Comparison of ENCODE assay signal across 28 cellular contexts in the genomic region with DNA sequence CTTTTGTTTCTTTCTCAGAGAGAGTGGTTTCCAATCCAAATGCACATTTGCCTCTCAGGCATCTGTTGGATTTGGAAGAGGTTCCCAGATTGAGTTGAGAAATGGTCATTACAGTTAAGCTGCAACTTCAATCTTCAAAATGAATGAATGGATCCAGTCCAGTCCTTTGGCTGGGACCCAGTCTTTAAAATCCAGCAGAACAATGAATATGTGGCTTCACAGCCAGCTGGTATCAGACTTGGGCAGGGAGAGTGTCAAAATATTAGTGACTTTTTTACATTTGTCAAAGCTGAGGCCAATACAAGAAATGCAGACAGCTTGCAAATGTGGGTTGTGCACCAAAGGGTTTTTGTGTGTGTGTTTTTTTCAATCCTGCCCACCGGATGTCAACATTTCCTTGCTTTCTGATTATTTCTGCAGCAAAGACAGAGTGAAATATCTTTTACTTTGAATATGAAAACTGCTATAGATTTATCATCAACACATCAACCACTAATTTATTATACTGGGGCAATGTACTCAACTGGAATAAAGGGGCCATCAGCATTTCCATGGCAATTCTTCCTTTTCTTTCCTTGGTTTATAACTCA.
DNase-seq lines count a peak whose midpoint lies in the region; TF ChIP-seq lines count a peak whose summit lies in the region.
"Had no signal": no experiment of that assay in that cellular context is flagged by ENCODE, and none has a peak within 500 bp of the region (broad histone marks: within the 10 kb centered on the region; RNA-seq: fewer than 3 reads in every experiment).

No MANE protein-coding gene starts in this region.

- peaks cover 6% of the 10 kb centered on the region for H3K4me1 Mint-ChIP-seq in MCF 10A (ENCODE audit: insufficient read depth, unreplicated experiment)
- H3K4me1 Mint-ChIP-seq in progenitor cell of endocrine pancreas (ENCODE audit: low read depth) = no peaks in the 10 kb centered on the region
- H3K4me1 Mint-ChIP-seq: activated CD4-positive, alpha-beta T cell treated with anti-CD3 and anti-CD28 coated beads, Interleukin-2, amount 10 ng/mL, durations not matched to agents 7 days and 5 days; activated CD8-positive, alpha-beta memory T cell treated with anti-CD3 and anti-CD28 coated beads, Interleukin-2, amount 10 ng/mL, durations not matched to agents 7 days and 5 days; activated naive CD4-positive, alpha-beta T cell treated with anti-CD3 and anti-CD28 coated beads, Interleukin-2, amount 10 ng/mL, durations not matched to agents 7 days and 5 days; central memory CD8-positive, alpha-beta T cell; immature natural killer cell; natural killer cell had no signal

- no peaks in the 10 kb centered on the region for H3K36me3 ChIP-seq in mammary epithelial cell (ENCODE audit: insufficient read depth, low read length)
- H3K36me3 ChIP-seq in ascending aorta = no peaks in the 10 kb centered on the region
- H3K36me3 ChIP-seq: left lung, tibial artery had no signal

- H3K4me3 ChIP-seq in mammary epithelial cell (replicated peaks in 1 of 3; ENCODE audit: insufficient read depth in 1 of 3, low read depth in 2 of 3, low read length in 3 of 3) (no peak overlapping the region), ascending aorta (no peak overlapping the region), fibroblast of pulmonary artery (replicated peaks; ENCODE audit: low read depth, low read length) (no peak overlapping the region)
- H3K4me3 ChIP-seq: left lung, tibial artery had no signal

- H3K4me3 Mint-ChIP-seq in MCF 10A (ENCODE audit: unreplicated experiment) = no peak overlapping the region
- H3K4me3 Mint-ChIP-seq in progenitor cell of endocrine pancreas (ENCODE audit: low read depth) = no peak overlapping the region
- H3K4me3 Mint-ChIP-seq: activated CD4-positive, alpha-beta T cell treated with anti-CD3 and anti-CD28 coated beads, Interleukin-2, amount 10 ng/mL, durations not matched to agents 7 days and 5 days; activated CD8-positive, alpha-beta memory T cell treated with anti-CD3 and anti-CD28 coated beads, Interleukin-2, amount 10 ng/mL, durations not matched to agents 7 days and 5 days; activated naive CD4-positive, alpha-beta T cell treated with anti-CD3 and anti-CD28 coated beads, Interleukin-2, amount 10 ng/mL, durations not matched to agents 7 days and 5 days; central memory CD8-positive, alpha-beta T cell; immature natural killer cell; mesothelial cell of epicardium; natural killer cell; stimulated activated naive CD8-positive, alpha-beta T cell treated with anti-CD3 and anti-CD28 coated beads, Interleukin-15, Interleukin-2, amounts not matched to agents 100 ng/mL and 50 ng/mL, for 24 hours had no signal

- in situ Hi-C loops in mammary epithelial cell (cut with MboI; ENCODE audit: low sequenced_read_pairs in 2 of 2) = no loop called here
- in situ Hi-C loops in ACHN (cut with HindIII; ENCODE audit: low pct_ligation_motif_present, low pct_unique_long_range_greater_than_20kb, low sequenced_read_pairs) = no loop called here

- peaks cover 10% of the 10 kb centered on the region for H3K4me1 ChIP-seq in mammary epithelial cell (ENCODE audit: insufficient read depth, low read length)
- peaks cover 5 to 19% of the 10 kb centered on the region in 2 donors for H3K4me1 ChIP-seq in ascending aorta
- H3K4me1 ChIP-seq: left lung, parathyroid adenoma had no signal

- H3K9ac ChIP-seq in mammary epithelial cell (ENCODE audit: insufficient read depth, low read length) = no peak overlapping the region
- H3K9ac ChIP-seq: parathyroid adenoma had no signal

- no peaks in the 10 kb centered on the region for H3K9me3 ChIP-seq in mammary epithelial cell (replicated peaks; ENCODE audit: insufficient read depth, low read length)
- no peaks in the 10 kb centered on the region for H3K9me3 ChIP-seq in ascending aorta
- H3K9me3 ChIP-seq: left lung, tibial artery had no signal

- intact Hi-C loops in MCF 10A (cut with micrococcal nuclease) = loop anchor here (1.0 kb wide), 1 partner anchor 200 kb away; no protein-coding TSS in a partner anchor
- intact Hi-C loops in mammary epithelial cell (cut with micrococcal nuclease) = loop anchor here (5.0 to 10.0 kb wide), 2 partner anchors 283 to 480 kb away; no protein-coding TSS in a partner anchor
- intact Hi-C loops in ascending aorta (cut with DNase I) = loop anchor here (10.0 kb wide), 1 partner anchor 480 kb away; no protein-coding TSS in a partner anchor

- BruUV-seq in MCF 10A (replicated peaks; lab: Mats Ljungman, UMichigan) = no TSS peak
- no TSS peak for BruUV-seq in mammary epithelial cell (replicated peaks; lab: Mats Ljungman, UMichigan)

- H4K20me1 ChIP-seq in mammary epithelial cell (ENCODE audit: insufficient read depth, low read length) = no peaks in the 10 kb centered on the region

- H2AFZ ChIP-seq in mammary epithelial cell (ENCODE audit: low read depth, low read length) = no peak overlapping the region
- H2AFZ ChIP-seq: parathyroid adenoma had no signal

- H3K27me3 Mint-ChIP-seq in MCF 10A (ENCODE audit: insufficient read depth, unreplicated experiment) (no peaks in the 10 kb centered on the region), progenitor cell of endocrine pancreas (no peaks in the 10 kb centered on the region)
- H3K27me3 Mint-ChIP-seq: activated CD4-positive, alpha-beta T cell treated with anti-CD3 and anti-CD28 coated beads, Interleukin-2, amount 10 ng/mL, durations not matched to agents 7 days and 5 days; activated CD8-positive, alpha-beta memory T cell treated with anti-CD3 and anti-CD28 coated beads, Interleukin-2, amount 10 ng/mL, durations not matched to agents 7 days and 5 days; activated naive CD4-positive, alpha-beta T cell treated with anti-CD3 and anti-CD28 coated beads, Interleukin-2, amount 10 ng/mL, durations not matched to agents 7 days and 5 days; central memory CD8-positive, alpha-beta T cell; stimulated activated naive CD8-positive, alpha-beta T cell treated with anti-CD3 and anti-CD28 coated beads, Interleukin-15, Interleukin-2, amounts not matched to agents 100 ng/mL and 50 ng/mL, for 24 hours had no signal

- H3K27me3 ChIP-seq in mammary epithelial cell (ENCODE audit: insufficient read depth, low read length) (no peaks in the 10 kb centered on the region), ascending aorta (no peaks in the 10 kb centered on the region)
- H3K27me3 ChIP-seq: foreskin keratinocyte, left lung, tibial artery had no signal

- H3K4me2 ChIP-seq in mammary epithelial cell (ENCODE audit: insufficient read depth, low read depth, low read length) = no peak overlapping the region

- H3K27ac ChIP-seq in mammary epithelial cell (ENCODE audit: insufficient read depth, low read depth, low read length) (no peak overlapping the region), ascending aorta (peak overlapping the region; percentile 12 to 21)
- H3K27ac ChIP-seq: C4-2B, foreskin keratinocyte, HL-60, left lung, parathyroid adenoma, tibial artery had no signal

- peak; percentile 1 for DNase-seq in MCF 10A (ENCODE audit: unreplicated experiment)
- no peak for DNase-seq in mammary epithelial cell
- DNase-seq in ascending aorta (ENCODE audit: low spot score in 2 of 2) = no peak
- peak; percentile 73 for DNase-seq in fibroblast of pulmonary artery (ENCODE audit: low read depth)
- peak; percentile 60 for DNase-seq in superior temporal gyrus (ENCODE audit: extremely low spot score)
- DNase-seq in SW480 (ENCODE audit: low spot score) = no peak
- DNase-seq in ACHN = no peak
- DNase-seq in progenitor cell of endocrine pancreas (ENCODE audit: low spot score, unreplicated experiment) = no peak
- DNase-seq: activated CD4-positive, alpha-beta T cell treated with anti-CD3 and anti-CD28 coated beads, Interleukin-2, amount 10 ng/mL, durations not matched to agents 7 days and 5 days; activated CD8-positive, alpha-beta memory T cell treated with anti-CD3 and anti-CD28 coated beads, Interleukin-2, amount 10 ng/mL, durations not matched to agents 7 days and 5 days; activated naive CD4-positive, alpha-beta T cell treated with anti-CD3 and anti-CD28 coated beads, Interleukin-2, amount 10 ng/mL, durations not matched to agents 7 days and 5 days; Calu3; foreskin keratinocyte; H7; hippocampal formation; immature natural killer cell; left lung; natural killer cell; NCI-H1436; RPMI8226; stimulated activated CD4-positive, alpha-beta T cell treated with anti-CD3 and anti-CD28 coated beads, Interleukin-15, amount 100 ng/mL, for 24 hours; tibial artery had no signal

- CTCF ChIA-PET in MCF 10A (lab: Yijun Ruan, JAX) (no interaction called here), mammary epithelial cell (lab: Charles Lee; ENCODE audit: low non-redundant PET) (interaction anchor here (0.6 kb wide), 1 partner anchor 408 kb away, joined by 3 read pairs; no protein-coding TSS in a partner anchor)

- POLR2A ChIA-PET in MCF 10A (lab: Yijun Ruan, JAX) = interaction anchor here (1.2 kb wide), 1 partner anchor 19 kb away, joined by 3 read pairs; no protein-coding TSS in a partner anchor

- H3K9me3 Mint-ChIP-seq in MCF 10A (ENCODE audit: unreplicated experiment) = no peaks in the 10 kb centered on the region
- no peaks in the 10 kb centered on the region for H3K9me3 Mint-ChIP-seq in progenitor cell of endocrine pancreas (ENCODE audit: low read depth)
- H3K9me3 Mint-ChIP-seq: activated CD4-positive, alpha-beta T cell treated with anti-CD3 and anti-CD28 coated beads, Interleukin-2, amount 10 ng/mL, durations not matched to agents 7 days and 5 days; stimulated activated naive CD8-positive, alpha-beta T cell treated with anti-CD3 and anti-CD28 coated beads, Interleukin-15, Interleukin-2, amounts not matched to agents 100 ng/mL and 50 ng/mL, for 24 hours had no signal

- H3K27ac Mint-ChIP-seq in MCF 10A (ENCODE audit: low read depth, unreplicated experiment) (no peak overlapping the region), progenitor cell of endocrine pancreas (no peak overlapping the region)
- H3K27ac Mint-ChIP-seq: activated CD4-positive, alpha-beta T cell treated with anti-CD3 and anti-CD28 coated beads, Interleukin-2, amount 10 ng/mL, durations not matched to agents 7 days and 5 days; activated CD8-positive, alpha-beta memory T cell treated with anti-CD3 and anti-CD28 coated beads, Interleukin-2, amount 10 ng/mL, durations not matched to agents 7 days and 5 days; activated naive CD4-positive, alpha-beta T cell treated with anti-CD3 and anti-CD28 coated beads, Interleukin-2, amount 10 ng/mL, durations not matched to agents 7 days and 5 days; immature natural killer cell; mesothelial cell of epicardium; natural killer cell; stimulated activated naive CD8-positive, alpha-beta T cell treated with anti-CD3 and anti-CD28 coated beads, Interleukin-15, Interleukin-2, amounts not matched to agents 100 ng/mL and 50 ng/mL, for 24 hours had no signal

- 77% methylated on average over 1 of the region's 1 CpG for WGBS in mammary epithelial cell (ENCODE audit: low coverage, missing lambda C conversion rate)

- dilution Hi-C loops in mammary epithelial cell (cut with HindIII; ENCODE audit: low sequenced_read_pairs) = no loop called here

- no peak for TF ChIP-seq CTCF in MCF 10A (IDR thresholded peaks at IDR 0.05; ENCODE audit: unreplicated experiment)
- no peak for TF ChIP-seq CTCF in mammary epithelial cell (conservative IDR thresholded peaks at IDR 0.05 in 1 of 2, IDR thresholded peaks at IDR 0.05 in 1 of 2; ENCODE audit: extremely low read depth in 1 of 2, insufficient read depth in 1 of 2, low read depth in 1 of 2, low read length in 2 of 2)
- no peak for TF ChIP-seq CTCF in ascending aorta (IDR thresholded peaks at IDR 0.05)
- TF ChIP-seq CTCF in fibroblast of pulmonary artery (IDR thresholded peaks at IDR 0.05; ENCODE audit: low read length, missing control alignments) = no peak
- no peak for TF ChIP-seq CTCF in progenitor cell of endocrine pancreas (IDR thresholded peaks at IDR 0.05; ENCODE audit: unreplicated experiment)

- H3K79me2 ChIP-seq in mammary epithelial cell (ENCODE audit: insufficient read depth, low read length) = no peaks in the 10 kb centered on the region
- H3K79me2 ChIP-seq: parathyroid adenoma had no signal

- H3K36me3 Mint-ChIP-seq in MCF 10A (ENCODE audit: insufficient read depth, unreplicated experiment) (no peaks in the 10 kb centered on the region), progenitor cell of endocrine pancreas (ENCODE audit: insufficient read depth) (no peaks in the 10 kb centered on the region)
- H3K36me3 Mint-ChIP-seq: activated CD8-positive, alpha-beta memory T cell treated with anti-CD3 and anti-CD28 coated beads, Interleukin-2, amount 10 ng/mL, durations not matched to agents 7 days and 5 days; activated naive CD4-positive, alpha-beta T cell treated with anti-CD3 and anti-CD28 coated beads, Interleukin-2, amount 10 ng/mL, durations not matched to agents 7 days and 5 days; mesothelial cell of epicardium; natural killer cell had no signal

Comparison
In these comparisons a context has a peak if more than half of its experiments do, and no peak if none do; other contexts are left out.
1. DNase-seq: peak in MCF 10A (single experiment), fibroblast of pulmonary artery (single experiment) and superior temporal gyrus (single experiment); none in mammary epithelial cell (single experiment), ascending aorta (0 of 2), SW480 (single experiment), ACHN (single experiment) and progenitor cell of endocrine pancreas (single experiment).